Comparison of ENCODE assay signal across 8 cellular contexts in genomic region chr2:54455584-54456525, GRCh38. TPM values are rescaled to one million over a fixed set of nuclear protein-coding genes. Genes with fewer than 3 reads are reported as not detected.
DNase-seq lines count a peak whose midpoint lies in the region; ATAC-seq, FAIRE-seq and TF ChIP-seq lines count a peak whose summit lies in the region.

Gene SPTBN1, plus strand, starts transcription at chr2:54456327. Its CDS starts 70,092 bp downstream, at chr2:54526419.

- no peaks in the 10 kb centered on the region for H3K36me3 ChIP-seq in keratinocyte (ENCODE audit: control insufficient read depth in 2 of 2, extremely low read depth in 1 of 2, insufficient read depth in 2 of 2, low read length in 2 of 2)
- H3K36me3 ChIP-seq in skeletal muscle tissue (ENCODE audit: control insufficient read depth in 3 of 3, insufficient read depth in 3 of 3, low read length in 3 of 3), result no peaks in the 10 kb centered on the region

- peaks cover 44% of the 10 kb centered on the region for H3K27me3 Mint-ChIP-seq in T-helper 17 cell

- H3K4me3 Mint-ChIP-seq in T-helper 17 cell, result peak within 1 kb of the TSS; percentile 91

- no peaks in the 10 kb centered on the region for H3K9me1 ChIP-seq in keratinocyte (ENCODE audit: control insufficient read depth, extremely low read depth, insufficient read depth, low read length)

- no peaks in the 10 kb centered on the region for H3K9me3 ChIP-seq in T-helper 17 cell (ENCODE audit: control insufficient read depth, low read length, poor library complexity, severe bottlenecking)
- no peaks in the 10 kb centered on the region for H3K9me3 ChIP-seq in keratinocyte (ENCODE audit: control insufficient read depth, low read depth, low read length)
- no peaks in the 10 kb centered on the region for H3K9me3 ChIP-seq in skeletal muscle tissue (ENCODE audit: control insufficient read depth in 3 of 3, low read length in 3 of 3)

- H3K4me2 ChIP-seq in keratinocyte (ENCODE audit: control insufficient read depth, extremely low read depth, insufficient read depth, low read depth, low read length), result peak within 1 kb of the TSS; percentile 87

- no peak within 1 kb of the TSS for H3K27ac Mint-ChIP-seq in T-helper 17 cell

- H3K36me3 Mint-ChIP-seq in T-helper 17 cell (ENCODE audit: low read depth), result peaks cover 2% of the 10 kb centered on the region

- peak within 1 kb of the TSS; percentile 62 for H3K9ac ChIP-seq in keratinocyte (ENCODE audit: control insufficient read depth, extremely low read depth, insufficient read depth, low read length)
- H3K9ac ChIP-seq in skeletal muscle tissue (ENCODE audit: low read depth in 1 of 3, low read length in 3 of 3), result peak within 1 kb of the TSS; percentile 76 to 85 (median 79)

- no peak for FAIRE-seq in keratinocyte (lab: Jason Lieb, UNC)

- peaks cover 9% of the 10 kb centered on the region for H3K4me1 Mint-ChIP-seq in T-helper 17 cell

- no peaks in the 10 kb centered on the region for H4K20me1 ChIP-seq in keratinocyte (ENCODE audit: control insufficient read depth, extremely low read depth, insufficient read depth, low read length)

- H2AFZ ChIP-seq in keratinocyte (ENCODE audit: control insufficient read depth, low read length), result peak within 1 kb of the TSS; percentile 90

- DNase-seq in C1 segment of cervical spinal cord (lab: John Stamatoyannopoulos, UW), result peak; percentile 60 to 98 (median 91)
- DNase-seq in NAMALWA (ENCODE audit: low spot score), result peak; percentile 63
- peak in 1 of 3 donors; percentile 12 for DNase-seq in T-helper 17 cell
- no peak for DNase-seq in keratinocyte (ENCODE audit: low read depth, low spot score)

- ATAC-seq in GM19395 (IDR thresholded peaks at IDR 0.05; ENCODE audit: unreplicated experiment), result peak; percentile 30
- ATAC-seq in T-helper 17 cell, result peak; percentile 42
- ATAC-seq in HG03457 (IDR thresholded peaks at IDR 0.05; ENCODE audit: unreplicated experiment), result no peak

- H3K79me2 ChIP-seq in keratinocyte (ENCODE audit: control insufficient read depth, insufficient read depth, low read length), result peaks cover 3% of the 10 kb centered on the region

- H3K27me3 ChIP-seq in keratinocyte (ENCODE audit: control insufficient read depth, extremely low read depth, insufficient read depth, low read length) (peaks cover 12% of the 10 kb centered on the region), skeletal muscle tissue (ENCODE audit: control insufficient read depth in 3 of 3, insufficient read depth in 3 of 3, low read length in 3 of 3) (no peaks in the 10 kb centered on the region)

- no peak for TF ChIP-seq CTCF in keratinocyte (optimal IDR thresholded peaks at IDR 0.05 in 1 of 3, IDR thresholded peaks at IDR 0.05 in 1 of 3, conservative IDR thresholded peaks at IDR 0.05 in 1 of 3; ENCODE audit: extremely low read depth in 1 of 3, insufficient read depth in 2 of 3, low read length in 3 of 3)

- H3K4me3 ChIP-seq in keratinocyte (ENCODE audit: control insufficient read depth in 2 of 3, extremely low read depth in 1 of 3, insufficient read depth in 2 of 3, low read depth in 1 of 3, low read length in 3 of 3), result peak within 1 kb of the TSS; percentile 52 to 75 (median 72)
- peak within 1 kb of the TSS; percentile 85 to 92 (median 90) for H3K4me3 ChIP-seq in skeletal muscle tissue (ENCODE audit: low read length in 3 of 3)

- H3K4me1 ChIP-seq in keratinocyte (ENCODE audit: control insufficient read depth, extremely low read depth, insufficient read depth, low read length), result peaks cover 13% of the 10 kb centered on the region
- H3K4me1 ChIP-seq in skeletal muscle tissue (ENCODE audit: control insufficient read depth in 3 of 3, insufficient read depth in 3 of 3, low read length in 3 of 3), result peaks cover 21 to 33% (median 28%) of the 10 kb centered on the region in 3 donors

- peak within 1 kb of the TSS; percentile 99 for H3K27ac ChIP-seq in cingulate gyrus (ENCODE audit: low read depth, low read length)
- no peak within 1 kb of the TSS for H3K27ac ChIP-seq in keratinocyte (ENCODE audit: control insufficient read depth, insufficient read depth, low read length)
- H3K27ac ChIP-seq in skeletal muscle tissue (ENCODE audit: low read depth, low read length), result peak within 1 kb of the TSS; percentile 85

- dilution Hi-C loops in keratinocyte (cut with MboI; ENCODE audit: extremely low pct_ligation_motif_present, low sequenced_read_pairs), result no loop called here

RNA-seq across cellular contexts. Expression of gene SPTBN1, which starts in this region (rescaled TPM):
- total RNA-seq in T-helper 17 cell (100 to 1,000 TPM; 187 to 195 TPM), skeletal muscle tissue (251 TPM)
- 34.6 to 40.0 TPM (median 39.9 TPM) in 3 replicates for polyA plus RNA-seq in keratinocyte
- polyA plus RNA-seq in keratinocyte (2011; ENCODE audit: low read depth), result 73.1 TPM
- 15.6 and 19.1 TPM in 2 replicates for polyA plus RNA-seq in keratinocyte (2011; cell fraction: cytosol; rRNA removed)
- polyA plus RNA-seq in keratinocyte (2011; cell fraction: nucleus; rRNA removed), result 207 and 214 TPM in 2 replicates
- 48.0 and 66.9 TPM in 2 replicates for polyA plus RNA-seq in keratinocyte (2012; ENCODE audit: low replicate concordance)
- polyA minus RNA-seq in keratinocyte, result 73.2 to 113 TPM (median 97.5 TPM) in 3 replicates
- 32.8 TPM for polyA minus RNA-seq in keratinocyte (2011; cell fraction: cytosol; rRNA and poly(A)+ RNA removed)
- polyA minus RNA-seq in keratinocyte (2011; cell fraction: nucleus; rRNA and poly(A)+ RNA removed), result 138 and 269 TPM in 2 replicates
